In the genomic region with DNA sequence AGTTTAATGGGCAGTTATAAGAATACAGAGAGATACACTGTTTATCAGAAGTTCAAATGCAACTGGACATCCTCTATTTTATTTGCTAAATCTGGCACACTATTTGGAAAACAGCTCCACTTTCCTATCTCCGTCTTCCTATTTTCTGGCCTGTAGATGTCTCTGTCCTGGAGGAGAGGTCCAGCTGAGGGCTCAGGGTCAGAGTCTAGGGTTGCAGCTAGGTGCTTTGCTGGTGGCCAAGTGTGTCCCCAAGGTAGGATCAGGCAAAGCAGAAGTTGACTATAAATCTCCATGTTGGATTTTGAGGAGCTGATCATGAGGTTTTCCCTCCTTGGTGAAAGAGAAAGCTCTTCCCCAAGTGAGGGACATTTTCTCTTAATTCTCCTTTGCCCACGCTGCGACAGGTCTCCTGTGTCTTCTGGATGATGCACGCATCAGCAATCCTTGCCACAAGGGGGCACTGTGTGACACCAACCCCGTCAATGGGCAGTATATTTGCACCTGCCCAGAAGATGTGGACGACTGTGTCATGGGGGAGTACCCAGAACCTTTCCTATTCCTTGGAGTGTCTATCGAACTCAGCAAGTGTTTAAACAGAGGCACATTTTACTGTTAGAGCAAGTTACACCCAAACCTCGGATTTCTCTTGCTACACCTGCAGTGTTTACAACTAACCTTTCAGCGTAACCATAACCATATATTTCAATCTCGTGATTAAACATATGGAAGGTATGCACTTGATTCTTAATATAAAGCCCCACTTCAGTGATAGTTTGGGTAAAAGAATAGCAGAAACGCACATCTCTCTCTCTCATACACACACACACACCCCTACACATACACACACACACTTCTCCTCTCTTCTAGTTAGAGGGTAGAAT, we compare ENCODE assay signal across 1 cellular context.
TF ChIP-seq lines count a peak whose summit lies in the region.

No MANE protein-coding gene starts in this region.

TF ChIP-seq in SK-N-SH treated with all-trans-retinoic acid at 6 μM for 48 hours, 23 proteins besides CTCF, POLR2A, EP300 and RAD21 (continued from another document):
- TF ChIP-seq, protein P1, sequence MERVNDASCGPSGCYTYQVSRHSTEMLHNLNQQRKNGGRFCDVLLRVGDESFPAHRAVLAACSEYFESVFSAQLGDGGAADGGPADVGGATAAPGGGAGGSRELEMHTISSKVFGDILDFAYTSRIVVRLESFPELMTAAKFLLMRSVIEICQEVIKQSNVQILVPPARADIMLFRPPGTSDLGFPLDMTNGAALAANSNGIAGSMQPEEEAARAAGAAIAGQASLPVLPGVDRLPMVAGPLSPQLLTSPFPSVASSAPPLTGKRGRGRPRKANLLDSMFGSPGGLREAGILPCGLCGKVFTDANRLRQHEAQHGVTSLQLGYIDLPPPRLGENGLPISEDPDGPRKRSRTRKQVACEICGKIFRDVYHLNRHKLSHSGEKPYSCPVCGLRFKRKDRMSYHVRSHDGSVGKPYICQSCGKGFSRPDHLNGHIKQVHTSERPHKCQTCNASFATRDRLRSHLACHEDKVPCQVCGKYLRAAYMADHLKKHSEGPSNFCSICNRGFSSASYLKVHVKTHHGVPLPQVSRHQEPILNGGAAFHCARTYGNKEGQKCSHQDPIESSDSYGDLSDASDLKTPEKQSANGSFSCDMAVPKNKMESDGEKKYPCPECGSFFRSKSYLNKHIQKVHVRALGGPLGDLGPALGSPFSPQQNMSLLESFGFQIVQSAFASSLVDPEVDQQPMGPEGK (CRISPR knock-in tag; IDR thresholded peaks at IDR 0.05; ENCODE audit: borderline replicate concordance): no peak
- TF ChIP-seq ZNF70 (CRISPR knock-in tag; IDR thresholded peaks at IDR 0.05) (no peak), CSDC2 (CRISPR knock-in tag; IDR thresholded peaks at IDR 0.05) (no peak), OSR1 (CRISPR knock-in tag; IDR thresholded peaks at IDR 0.05) (no peak), RARB (CRISPR knock-in tag; IDR thresholded peaks at IDR 0.05) (no peak), ZC3H10 (CRISPR knock-in tag; IDR thresholded peaks at IDR 0.05) (no peak), SNAI2 (CRISPR knock-in tag; IDR thresholded peaks at IDR 0.05) (no peak)
- TF ChIP-seq, protein P2, sequence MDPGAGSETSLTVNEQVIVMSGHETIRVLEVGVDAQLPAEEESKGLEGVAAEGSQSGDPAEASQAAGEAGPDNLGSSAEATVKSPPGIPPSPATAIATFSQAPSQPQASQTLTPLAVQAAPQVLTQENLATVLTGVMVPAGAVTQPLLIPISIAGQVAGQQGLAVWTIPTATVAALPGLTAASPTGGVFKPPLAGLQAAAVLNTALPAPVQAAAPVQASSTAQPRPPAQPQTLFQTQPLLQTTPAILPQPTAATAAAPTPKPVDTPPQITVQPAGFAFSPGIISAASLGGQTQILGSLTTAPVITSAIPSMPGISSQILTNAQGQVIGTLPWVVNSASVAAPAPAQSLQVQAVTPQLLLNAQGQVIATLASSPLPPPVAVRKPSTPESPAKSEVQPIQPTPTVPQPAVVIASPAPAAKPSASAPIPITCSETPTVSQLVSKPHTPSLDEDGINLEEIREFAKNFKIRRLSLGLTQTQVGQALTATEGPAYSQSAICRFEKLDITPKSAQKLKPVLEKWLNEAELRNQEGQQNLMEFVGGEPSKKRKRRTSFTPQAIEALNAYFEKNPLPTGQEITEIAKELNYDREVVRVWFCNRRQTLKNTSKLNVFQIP (CRISPR knock-in tag; IDR thresholded peaks at IDR 0.05; ENCODE audit: borderline replicate concordance, low read depth): no peak
TF ChIP-seq in SK-N-SH treated with all-trans-retinoic acid at 6 μM for 48 hours: peak in this region for 0.
